Comparison of ENCODE assay signal across 10 cellular contexts in genomic region chr19:17739121-17739875, GRCh38. TPM values are rescaled to one million over a fixed set of nuclear protein-coding genes. Genes with fewer than 3 reads are reported as not detected.
DNase-seq lines count a peak whose midpoint lies in the region; ATAC-seq, FAIRE-seq and TF ChIP-seq lines count a peak whose summit lies in the region.
"Had no signal": no experiment of that assay in that cellular context is flagged by ENCODE, and none has a peak within 500 bp of the region (broad histone marks: within the 10 kb centered on the region; RNA-seq: fewer than 3 reads in every experiment).

No MANE protein-coding gene starts in this region.

- WGBS in K562 (ENCODE audit: insufficient coverage, low coverage, missing lambda C conversion rate) = 50% methylated on average over 15 of the region's 18 CpGs

- H3K27me3 Mint-ChIP-seq in activated CD4-positive, alpha-beta T cell treated with anti-CD3 and anti-CD28 coated beads, Interleukin-2, amount 10 ng/mL, durations not matched to agents 24 days and 14 days = no peaks in the 10 kb centered on the region
- no peaks in the 10 kb centered on the region for H3K27me3 Mint-ChIP-seq in CD4-positive, alpha-beta T cell
- H3K27me3 Mint-ChIP-seq: natural killer cell treated with Interleukin-12 subunit alpha and Interleukin-12 subunit beta and Interleukin-15 and Interleukin-18, amount 100 ng/mL, for 72 hours had no signal

- POLR2A ChIA-PET in K562 (lab: Yijun Ruan, JAX) = interaction anchor here (0.6 to 4.0 kb wide), 3 partner anchors 8 to 23 kb away, joined by 3 to 29 read pairs (median 3); partner anchors contain the start of gene FCHO1
- POLR2A ChIA-PET in CD4-positive, alpha-beta T cell (lab: Charles Lee) = interaction anchor here (1.4 kb wide), 1 partner anchor 12 kb away, joined by 4 read pairs; the partner anchor contains the start of gene FCHO1

- CTCF ChIA-PET in K562 (lab: Yijun Ruan, JAX; ENCODE audit: low intra/inter-chr PET ratio) = no interaction called here
- CTCF ChIA-PET in CD4-positive, alpha-beta T cell (lab: Charles Lee) = no interaction called here

- no TSS peak for BruUV-seq in K562 (replicated peaks; lab: Mats Ljungman, UMichigan)

- peaks cover 8% of the 10 kb centered on the region for H3K4me1 Mint-ChIP-seq in activated CD4-positive, alpha-beta T cell treated with anti-CD3 and anti-CD28 coated beads, Interleukin-2, amount 10 ng/mL, durations not matched to agents 24 days and 14 days
- no peaks in the 10 kb centered on the region for H3K4me1 Mint-ChIP-seq in CD4-positive, alpha-beta T cell (ENCODE audit: low read depth)

- TF ChIP-seq EP300 in K562 (IDR thresholded peaks at IDR 0.05; ENCODE audit: low read length) = no peak

- H3K4me2 ChIP-seq in K562 (ENCODE audit: insufficient read depth, low read length) = peak overlapping the region; percentile 14; the same call in 1 of the 2 replicates
- H3K4me2 ChIP-seq in skeletal muscle satellite cell (ENCODE audit: low read length) = peak overlapping the region; percentile 31

- peak overlapping the region; percentile 73 for H3K27ac Mint-ChIP-seq in activated CD4-positive, alpha-beta T cell treated with anti-CD3 and anti-CD28 coated beads, Interleukin-2, amount 10 ng/mL, durations not matched to agents 24 days and 14 days
- H3K27ac Mint-ChIP-seq in CD4-positive, alpha-beta T cell = no peak overlapping the region

- H3K4me1 ChIP-seq in K562 (replicated peaks in 1 of 2; ENCODE audit: control insufficient read depth in 2 of 2, insufficient read depth in 2 of 2, low read length in 2 of 2) (peaks cover 30 to 36% of the 10 kb centered on the region in 2 experiments), skeletal muscle satellite cell (ENCODE audit: control insufficient read depth, insufficient read depth, low read length) (peaks cover 7% of the 10 kb centered on the region)

- peak; percentile 73 for ATAC-seq in K562
- ATAC-seq in CD4-positive, alpha-beta T cell (ENCODE audit: poor library complexity) = no peak
- ATAC-seq: natural killer cell treated with Interleukin-12 subunit alpha and Interleukin-12 subunit beta and Interleukin-15 and Interleukin-18, amount 100 ng/mL, for 72 hours had no signal

- H3K27me3 ChIP-seq in K562 (ENCODE audit: control insufficient read depth in 2 of 2, insufficient read depth in 2 of 2, low read length in 2 of 2) (no peaks in the 10 kb centered on the region), skeletal muscle satellite cell (ENCODE audit: control insufficient read depth, insufficient read depth, low read length) (no peaks in the 10 kb centered on the region)
- no peaks in the 10 kb centered on the region for H3K27me3 ChIP-seq in CD4-positive, alpha-beta T cell (ENCODE audit: control insufficient read depth, insufficient read depth, low read length)

- no peak overlapping the region for H3K4me3 Mint-ChIP-seq in activated CD4-positive, alpha-beta T cell treated with anti-CD3 and anti-CD28 coated beads, Interleukin-2, amount 10 ng/mL, durations not matched to agents 24 days and 14 days
- no peak overlapping the region for H3K4me3 Mint-ChIP-seq in CD4-positive, alpha-beta T cell
- H3K4me3 Mint-ChIP-seq: natural killer cell treated with Interleukin-12 subunit alpha and Interleukin-12 subunit beta and Interleukin-15 and Interleukin-18, amount 100 ng/mL, for 72 hours had no signal

- intact Hi-C loops in activated CD4-positive, alpha-beta T cell treated with anti-CD3 and anti-CD28 coated beads, Interleukin-2, amount 10 ng/mL, durations not matched to agents 24 days and 14 days (cut with micrococcal nuclease) = no loop called here
- intact Hi-C loops in K562 (cut with micrococcal nuclease) = no loop called here
- intact Hi-C loops in CD4-positive, alpha-beta T cell (cut with DNase I, micrococcal nuclease) = no loop called here

- H3K9me1 ChIP-seq in K562 (ENCODE audit: control insufficient read depth, insufficient read depth, low read length) = no peaks in the 10 kb centered on the region

- H3K9ac ChIP-seq in K562 (ENCODE audit: insufficient read depth in 1 of 2, low read depth in 2 of 2, low read length in 2 of 2) = peak overlapping the region in 1 of 2 experiments; percentile 55; a peak in 2 of 4 replicates
- no peak overlapping the region for H3K9ac ChIP-seq in skeletal muscle satellite cell (ENCODE audit: low read depth, low read length)

- H3K9me3 Mint-ChIP-seq in activated CD4-positive, alpha-beta T cell treated with anti-CD3 and anti-CD28 coated beads, Interleukin-2, amount 10 ng/mL, durations not matched to agents 24 days and 14 days = no peaks in the 10 kb centered on the region
- no peaks in the 10 kb centered on the region for H3K9me3 Mint-ChIP-seq in CD4-positive, alpha-beta T cell
- H3K9me3 Mint-ChIP-seq: natural killer cell treated with Interleukin-12 subunit alpha and Interleukin-12 subunit beta and Interleukin-15 and Interleukin-18, amount 100 ng/mL, for 72 hours had no signal

- H3K9me3 ChIP-seq in K562 (replicated peaks; ENCODE audit: control insufficient read depth, insufficient read depth, low read depth, low read length) = no peaks in the 10 kb centered on the region
- H3K9me3 ChIP-seq in skeletal muscle satellite cell (replicated peaks; ENCODE audit: low read length) = no peaks in the 10 kb centered on the region
- no peaks in the 10 kb centered on the region for H3K9me3 ChIP-seq in CD4-positive, alpha-beta T cell (ENCODE audit: control insufficient read depth, low read length)

- TF ChIP-seq RAD21 in K562 (CRISPR knock-in tag; conservative IDR thresholded peaks at IDR 0.05 in 1 of 2, IDR thresholded peaks at IDR 0.05 in 1 of 2) = no peak

- no peak for TF ChIP-seq POLR2A in K562 (conservative IDR thresholded peaks at IDR 0.05)

- H2AFZ ChIP-seq in K562 (ENCODE audit: low read depth, low read length) = peak overlapping the region; percentile 29; the same call in 1 of the 2 replicates

- no peak for DNase-seq in activated CD4-positive, alpha-beta T cell treated with anti-CD3 and anti-CD28 coated beads, Interleukin-2, amount 10 ng/mL, durations not matched to agents 24 days and 14 days
- DNase-seq in activated CD4-positive, alpha-beta T cell treated with anti-CD3 and anti-CD28 coated beads for 1 hour = no peak
- DNase-seq in NCI-H1694 (lab: John Stamatoyannopoulos, UW) (peak; percentile 67), K562 (ENCODE audit: extremely low read depth in 1 of 4, low spot score in 3 of 4) (peak; percentile 76 to 82 (median 79)), HT-29 (ENCODE audit: low spot score) (no peak), NCI-H510A (lab: John Stamatoyannopoulos, UW) (no peak)
- no peak for DNase-seq in CD4-positive, alpha-beta T cell
- DNase-seq: foreskin melanocyte had no signal

- TF ChIP-seq CTCF in K562 (IDR thresholded peaks at IDR 0.05 in 2 of 3, conservative IDR thresholded peaks at IDR 0.05 in 1 of 3; ENCODE audit: insufficient read depth in 2 of 3, low read depth in 1 of 3, low read length in 3 of 3) = no peak
- no peak for TF ChIP-seq CTCF in CD4-positive, alpha-beta T cell (IDR thresholded peaks at IDR 0.05)

- in situ Hi-C loops in K562 (cut with MboI) = no loop called here

- FAIRE-seq in K562 (lab: Jason Lieb, UNC) = peak; percentile 65

- H3K4me3 ChIP-seq in K562 (no peak overlapping the region), skeletal muscle satellite cell (ENCODE audit: low read length) (no peak overlapping the region)

- H4K20me1 ChIP-seq in K562 (replicated peaks; ENCODE audit: control insufficient read depth, insufficient read depth, low read length) = no peaks in the 10 kb centered on the region

- H3K27ac ChIP-seq in K562 (ENCODE audit: extremely low read depth, low read depth, low read length) = peak overlapping the region; percentile 54; the same call in 1 of the 3 replicates
- no peak overlapping the region for H3K27ac ChIP-seq in CD4-positive, alpha-beta T cell (ENCODE audit: low read depth, low read length)

- no peaks in the 10 kb centered on the region for H3K79me2 ChIP-seq in K562 (ENCODE audit: control insufficient read depth, insufficient read depth, low read length)

- H3K36me3 Mint-ChIP-seq in activated CD4-positive, alpha-beta T cell treated with anti-CD3 and anti-CD28 coated beads, Interleukin-2, amount 10 ng/mL, durations not matched to agents 24 days and 14 days (ENCODE audit: low read depth) = peaks cover 25% of the 10 kb centered on the region
- H3K36me3 Mint-ChIP-seq in CD4-positive, alpha-beta T cell (ENCODE audit: low read depth) = peaks cover 23% of the 10 kb centered on the region
- H3K36me3 Mint-ChIP-seq: natural killer cell treated with Interleukin-12 subunit alpha and Interleukin-12 subunit beta and Interleukin-15 and Interleukin-18, amount 100 ng/mL, for 72 hours had no signal

- H3K36me3 ChIP-seq in K562 (ENCODE audit: control insufficient read depth, insufficient read depth, low read length) = peaks cover 21% of the 10 kb centered on the region; the same call in 2 of the 3 replicates
- peaks cover 10% of the 10 kb centered on the region for H3K36me3 ChIP-seq in skeletal muscle satellite cell (ENCODE audit: insufficient read depth, low read length)

RNA-seq across cellular contexts. Expression of gene FCHO1, which starts 12.0 kb away (rescaled TPM):
- 91.9 and 96.2 TPM in 2 replicates for total RNA-seq in activated CD4-positive, alpha-beta T cell treated with anti-CD3 and anti-CD28 coated beads, Interleukin-2, amount 10 ng/mL, durations not matched to agents 24 days and 14 days
- total RNA-seq in K562 (2011; cell fraction: chromatin; rRNA removed; ENCODE audit: low replicate concordance) = 225 and 536 TPM in 2 replicates
- 220 and 237 TPM in 2 replicates for total RNA-seq in K562 (2011; cell fraction: nucleolus; rRNA removed)
- total RNA-seq in K562 (2011; cell fraction: nucleoplasm; rRNA removed) = 234 and 250 TPM in 2 replicates
- total RNA-seq in K562 (2014; rRNA removed) = 25.4 and 33.0 TPM in 2 replicates
- 9.2 and 14.3 TPM in 2 replicates for total RNA-seq in K562 (2014; rRNA removed; fragmentation: Illumina TruSeq; extraction: Trizol)
- total RNA-seq in K562 (2015; rRNA removed; fragmentation: Illumina TruSeq; extraction: Trizol) = 18.1 and 18.3 TPM in 2 replicates
- 51.9 and 58.9 TPM in 2 replicates for total RNA-seq in K562 (2021)
- 9.3 and 19.3 TPM in 2 replicates for polyA plus RNA-seq in K562 (2011; rRNA removed)
- polyA plus RNA-seq in K562 (2011; cell fraction: cytosol; rRNA removed) = 9.1 and 14.7 TPM in 2 replicates
- polyA plus RNA-seq in K562 (2011; cell fraction: nucleus; rRNA removed) = 80.2 and 106 TPM in 2 replicates
- 31.6 and 56.4 TPM in 2 replicates for polyA plus RNA-seq in K562 (2012)
- polyA plus RNA-seq in K562 (2014; fragmentation: Illumina TruSeq; extraction: Trizol) = 24.2 and 32.6 TPM in 2 replicates
- under 1 TPM; 0.21 to 0.67 TPM for polyA plus RNA-seq in K562 (2014; fragmentation: Nextera tagmentation; extraction: Ambion mirVana)
- 26.6 and 28.7 TPM in 2 replicates for polyA plus RNA-seq in K562 (2014; rRNA removed)
- polyA minus RNA-seq in K562 (2011; rRNA and poly(A)+ RNA removed) = 45.3 and 55.3 TPM in 2 replicates
- polyA minus RNA-seq in K562 (2011; cell fraction: cytosol; rRNA and poly(A)+ RNA removed) = 28.8 and 38.7 TPM in 2 replicates
- 95.9 and 141 TPM in 2 replicates for polyA minus RNA-seq in K562 (2011; cell fraction: nucleus; rRNA and poly(A)+ RNA removed)
- total RNA-seq in skeletal muscle satellite cell (2012; rRNA removed) = 1.0 and 1.1 TPM in 2 replicates
- total RNA-seq in HT-29 (2014; rRNA removed; shearing (Covaris generic)) = 0.42 and 1.2 TPM in 2 replicates
- 10 to 100 TPM; 40.7 to 43.1 TPM for total RNA-seq in CD4-positive, alpha-beta T cell

RNA-seq across cellular contexts. Expression of gene MAP1S, which starts 20.0 kb away (rescaled TPM):
- total RNA-seq in activated CD4-positive, alpha-beta T cell treated with anti-CD3 and anti-CD28 coated beads, Interleukin-2, amount 10 ng/mL, durations not matched to agents 24 days and 14 days = 69.0 and 70.3 TPM in 2 replicates
- total RNA-seq in K562 (2011; cell fraction: chromatin; rRNA removed; ENCODE audit: low replicate concordance) = 19.7 and 56.1 TPM in 2 replicates
- total RNA-seq in K562 (2011; cell fraction: nucleolus; rRNA removed) = 33.4 and 40.5 TPM in 2 replicates
- total RNA-seq in K562 (2011; cell fraction: nucleoplasm; rRNA removed) = 34.0 and 46.6 TPM in 2 replicates
- 23.0 and 36.9 TPM in 2 replicates for total RNA-seq in K562 (2014; rRNA removed)
- total RNA-seq in K562 (2014; rRNA removed; fragmentation: Illumina TruSeq; extraction: Trizol) = 3.0 and 5.3 TPM in 2 replicates
- 9.5 and 11.0 TPM in 2 replicates for total RNA-seq in K562 (2015; rRNA removed; fragmentation: Illumina TruSeq; extraction: Trizol)
- total RNA-seq in K562 (2021) = 79.8 and 81.0 TPM in 2 replicates
- 5.9 and 18.2 TPM in 2 replicates for polyA plus RNA-seq in K562 (2011; rRNA removed)
- polyA plus RNA-seq in K562 (2011; cell fraction: cytosol; rRNA removed) = 11.0 and 28.6 TPM in 2 replicates
- polyA plus RNA-seq in K562 (2011; cell fraction: nucleus; rRNA removed) = 17.9 and 37.4 TPM in 2 replicates
- 85.3 and 93.8 TPM in 2 replicates for polyA plus RNA-seq in K562 (2012)
- 33.0 and 48.4 TPM in 2 replicates for polyA plus RNA-seq in K562 (2014; fragmentation: Illumina TruSeq; extraction: Trizol)
- 1 to 10 TPM; 2.0 to 3.0 TPM for polyA plus RNA-seq in K562 (2014; fragmentation: Nextera tagmentation; extraction: Ambion mirVana)
- polyA plus RNA-seq in K562 (2014; rRNA removed) = 12.2 and 13.9 TPM in 2 replicates
- polyA minus RNA-seq in K562 (2011; rRNA and poly(A)+ RNA removed) = 12.8 and 15.3 TPM in 2 replicates
- polyA minus RNA-seq in K562 (2011; cell fraction: cytosol; rRNA and poly(A)+ RNA removed) = 65.8 and 95.4 TPM in 2 replicates
- polyA minus RNA-seq in K562 (2011; cell fraction: nucleus; rRNA and poly(A)+ RNA removed) = 15.6 and 19.3 TPM in 2 replicates
- total RNA-seq in skeletal muscle satellite cell (2012; rRNA removed) = 20.3 and 31.2 TPM in 2 replicates
- total RNA-seq in HT-29 (2014; rRNA removed; shearing (Covaris generic)) = 21.8 and 21.9 TPM in 2 replicates
- total RNA-seq in CD4-positive, alpha-beta T cell = 10 to 100 TPM; 18.1 to 21.4 TPM

RNA-seq across cellular contexts. Expression of gene UNC13A, which starts 51.1 kb away (rescaled TPM):
- 0.02 TPM in 2 replicates for total RNA-seq in activated CD4-positive, alpha-beta T cell treated with anti-CD3 and anti-CD28 coated beads, Interleukin-2, amount 10 ng/mL, durations not matched to agents 24 days and 14 days
- total RNA-seq in K562 (2011; cell fraction: chromatin; rRNA removed; ENCODE audit: low replicate concordance) = 5.0 and 12.3 TPM in 2 replicates
- total RNA-seq in K562 (2011; cell fraction: nucleolus; rRNA removed) = 2.5 and 5.7 TPM in 2 replicates
- total RNA-seq in K562 (2011; cell fraction: nucleoplasm; rRNA removed) = 2.9 and 4.6 TPM in 2 replicates
- total RNA-seq in K562 (2014; rRNA removed) = 0.24 and 0.27 TPM in 2 replicates
- 0.18 and 0.19 TPM in 2 replicates for total RNA-seq in K562 (2014; rRNA removed; fragmentation: Illumina TruSeq; extraction: Trizol)
- total RNA-seq in K562 (2015; rRNA removed; fragmentation: Illumina TruSeq; extraction: Trizol) = 0.15 and 0.25 TPM in 2 replicates
- total RNA-seq in K562 (2021) = 0.13 and 0.38 TPM in 2 replicates
- polyA plus RNA-seq in K562 (2011; rRNA removed) = 0.34 and 1.0 TPM in 2 replicates
- 0.24 and 0.81 TPM in 2 replicates for polyA plus RNA-seq in K562 (2011; cell fraction: cytosol; rRNA removed)
- polyA plus RNA-seq in K562 (2011; cell fraction: nucleus; rRNA removed) = 1.5 and 8.3 TPM in 2 replicates
- 0.28 and 0.66 TPM in 2 replicates for polyA plus RNA-seq in K562 (2012)
- 0.28 and 0.31 TPM in 2 replicates for polyA plus RNA-seq in K562 (2014; fragmentation: Illumina TruSeq; extraction: Trizol)
- under 1 TPM; 0.03 to 0.04 TPM for polyA plus RNA-seq in K562 (2014; fragmentation: Nextera tagmentation; extraction: Ambion mirVana)
- polyA plus RNA-seq in K562 (2014; rRNA removed) = 0.16 and 0.20 TPM in 2 replicates
- 0.63 and 1.4 TPM in 2 replicates for polyA minus RNA-seq in K562 (2011; rRNA and poly(A)+ RNA removed)
- polyA minus RNA-seq in K562 (2011; cell fraction: cytosol; rRNA and poly(A)+ RNA removed) = 0.27 and 0.95 TPM in 2 replicates
- polyA minus RNA-seq in K562 (2011; cell fraction: nucleus; rRNA and poly(A)+ RNA removed) = 1.1 and 2.3 TPM in 2 replicates
- 0.22 and 1.3 TPM in 2 replicates for total RNA-seq in skeletal muscle satellite cell (2012; rRNA removed)
- 0.03 and 0.05 TPM in 2 replicates for total RNA-seq in HT-29 (2014; rRNA removed; shearing (Covaris generic))
- under 1 TPM; 0.11 to 0.14 TPM for total RNA-seq in CD4-positive, alpha-beta T cell
- total RNA-seq: natural killer cell treated with Interleukin-12 subunit alpha and Interleukin-12 subunit beta and Interleukin-15 and Interleukin-18, amount 100 ng/mL, for 72 hours had no signal

RNA-seq across cellular contexts. Expression of gene B3GNT3, which starts 55.6 kb away (rescaled TPM):
- total RNA-seq in activated CD4-positive, alpha-beta T cell treated with anti-CD3 and anti-CD28 coated beads, Interleukin-2, amount 10 ng/mL, durations not matched to agents 24 days and 14 days = not detected in 2 replicates
- total RNA-seq in K562 (2011; cell fraction: chromatin; rRNA removed; ENCODE audit: low replicate concordance) = 0.30 TPM in 1 of 2 replicates, not detected in the other
- total RNA-seq in K562 (2011; cell fraction: nucleolus; rRNA removed) = 0.13 and 0.33 TPM in 2 replicates
- 0.29 TPM in 1 of 2 replicates, not detected in the other for total RNA-seq in K562 (2011; cell fraction: nucleoplasm; rRNA removed)
- total RNA-seq in K562 (2014; rRNA removed) = not detected in 2 replicates
- total RNA-seq in K562 (2014; rRNA removed; fragmentation: Illumina TruSeq; extraction: Trizol) = not detected in 2 replicates
- total RNA-seq in K562 (2015; rRNA removed; fragmentation: Illumina TruSeq; extraction: Trizol) = 0.07 TPM in 1 of 2 replicates, not detected in the other
- total RNA-seq in K562 (2021) = 0.11 TPM in 1 of 2 replicates, not detected in the other
- 0.03 and 0.06 TPM in 2 replicates for polyA plus RNA-seq in K562 (2011; rRNA removed)
- polyA plus RNA-seq in K562 (2011; cell fraction: cytosol; rRNA removed) = 0.04 and 0.18 TPM in 2 replicates
- 0.28 TPM in 1 of 2 replicates, not detected in the other for polyA plus RNA-seq in K562 (2011; cell fraction: nucleus; rRNA removed)
- polyA plus RNA-seq in K562 (2012) = 0.10 and 0.47 TPM in 2 replicates
- polyA plus RNA-seq in K562 (2014; fragmentation: Illumina TruSeq; extraction: Trizol) = 0.08 TPM in 1 of 2 replicates, not detected in the other
- polyA plus RNA-seq in K562 (2014; fragmentation: Nextera tagmentation; extraction: Ambion mirVana) = not detected
- polyA plus RNA-seq in K562 (2014; rRNA removed) = not detected in 2 replicates
- polyA minus RNA-seq in K562 (2011; rRNA and poly(A)+ RNA removed) = 0.09 TPM in 1 of 2 replicates, not detected in the other
- polyA minus RNA-seq in K562 (2011; cell fraction: cytosol; rRNA and poly(A)+ RNA removed) = not detected in 2 replicates
- polyA minus RNA-seq in K562 (2011; cell fraction: nucleus; rRNA and poly(A)+ RNA removed) = not detected in 2 replicates
- not detected in 2 replicates for total RNA-seq in skeletal muscle satellite cell (2012; rRNA removed)
- 44.3 and 49.6 TPM in 2 replicates for total RNA-seq in HT-29 (2014; rRNA removed; shearing (Covaris generic))
- under 1 TPM; 0.39 to 0.52 TPM for total RNA-seq in CD4-positive, alpha-beta T cell
- total RNA-seq: natural killer cell treated with Interleukin-12 subunit alpha and Interleukin-12 subunit beta and Interleukin-15 and Interleukin-18, amount 100 ng/mL, for 72 hours had no signal

Comparison
In these comparisons a context has a peak if more than half of its experiments do, and no peak if none do; other contexts are left out.
1. DNase-seq: peak in NCI-H1694 (single experiment) and K562 (4 of 4); none in activated CD4-positive, alpha-beta T cell treated with anti-CD3 and anti-CD28 coated beads, Interleukin-2, amount 10 ng/mL, durations not matched to agents 24 days and 14 days (single experiment), activated CD4-positive, alpha-beta T cell treated with anti-CD3 and anti-CD28 coated beads for 1 hour (single experiment), HT-29 (single experiment), CD4-positive, alpha-beta T cell (0 of 10) and NCI-H510A (single experiment).